ENCODE assay signal across 1 cellular context in genomic region chr22:37639771-37640590, GRCh38.
TF ChIP-seq lines count a peak whose summit lies in the region.

No MANE protein-coding gene starts in this region.

TF ChIP-seq in liver, 16 proteins besides CTCF, POLR2A, EP300 and RAD21 (continued from another document):
- TF ChIP-seq, protein P1, sequence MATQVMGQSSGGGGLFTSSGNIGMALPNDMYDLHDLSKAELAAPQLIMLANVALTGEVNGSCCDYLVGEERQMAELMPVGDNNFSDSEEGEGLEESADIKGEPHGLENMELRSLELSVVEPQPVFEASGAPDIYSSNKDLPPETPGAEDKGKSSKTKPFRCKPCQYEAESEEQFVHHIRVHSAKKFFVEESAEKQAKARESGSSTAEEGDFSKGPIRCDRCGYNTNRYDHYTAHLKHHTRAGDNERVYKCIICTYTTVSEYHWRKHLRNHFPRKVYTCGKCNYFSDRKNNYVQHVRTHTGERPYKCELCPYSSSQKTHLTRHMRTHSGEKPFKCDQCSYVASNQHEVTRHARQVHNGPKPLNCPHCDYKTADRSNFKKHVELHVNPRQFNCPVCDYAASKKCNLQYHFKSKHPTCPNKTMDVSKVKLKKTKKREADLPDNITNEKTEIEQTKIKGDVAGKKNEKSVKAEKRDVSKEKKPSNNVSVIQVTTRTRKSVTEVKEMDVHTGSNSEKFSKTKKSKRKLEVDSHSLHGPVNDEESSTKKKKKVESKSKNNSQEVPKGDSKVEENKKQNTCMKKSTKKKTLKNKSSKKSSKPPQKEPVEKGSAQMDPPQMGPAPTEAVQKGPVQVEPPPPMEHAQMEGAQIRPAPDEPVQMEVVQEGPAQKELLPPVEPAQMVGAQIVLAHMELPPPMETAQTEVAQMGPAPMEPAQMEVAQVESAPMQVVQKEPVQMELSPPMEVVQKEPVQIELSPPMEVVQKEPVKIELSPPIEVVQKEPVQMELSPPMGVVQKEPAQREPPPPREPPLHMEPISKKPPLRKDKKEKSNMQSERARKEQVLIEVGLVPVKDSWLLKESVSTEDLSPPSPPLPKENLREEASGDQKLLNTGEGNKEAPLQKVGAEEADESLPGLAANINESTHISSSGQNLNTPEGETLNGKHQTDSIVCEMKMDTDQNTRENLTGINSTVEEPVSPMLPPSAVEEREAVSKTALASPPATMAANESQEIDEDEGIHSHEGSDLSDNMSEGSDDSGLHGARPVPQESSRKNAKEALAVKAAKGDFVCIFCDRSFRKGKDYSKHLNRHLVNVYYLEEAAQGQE (IDR thresholded peaks at IDR 0.05), result no peak
- no peak for TF ChIP-seq NR2F2 (IDR thresholded peaks at IDR 0.05)
TF ChIP-seq in liver: peak in this region for 0.
